6 cellular contexts compared by ENCODE assay signal in the genomic region with DNA sequence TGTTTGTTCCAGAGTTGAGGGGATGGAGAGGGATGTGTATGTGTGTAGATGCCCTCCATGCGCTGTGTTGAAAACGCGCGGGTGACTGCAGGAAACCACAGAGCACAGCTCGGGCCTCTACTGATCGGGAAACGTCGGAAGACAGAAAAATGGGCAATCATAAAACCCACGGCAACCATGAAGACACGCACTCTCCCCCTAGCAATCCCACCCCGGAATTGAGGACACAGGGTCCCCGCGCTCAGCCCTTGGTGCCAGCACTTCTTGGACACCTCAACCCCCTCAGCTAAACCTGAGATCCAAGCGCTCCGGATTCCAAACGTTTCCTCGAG. TPM values are rescaled to one million over a fixed set of nuclear protein-coding genes. Genes with fewer than 3 reads are reported as not detected.
A peak's percentile ranks its signal among the peaks of the same experiment; 100 is the strongest.
DNase-seq lines count a peak whose midpoint lies in the region; ATAC-seq and TF ChIP-seq lines count a peak whose summit lies in the region.

No MANE protein-coding gene starts in this region.

- no peaks in the 10 kb centered on the region for H3K9me3 Mint-ChIP-seq in type B pancreatic cell

- no peaks in the 10 kb centered on the region for H3K9me3 ChIP-seq in heart right ventricle

- WGBS in heart right ventricle, 2 donors = 1% methylated on average over 17 of the region's 17 CpGs

- H3K4me1 Mint-ChIP-seq in type B pancreatic cell (ENCODE audit: unreplicated experiment) = peaks cover 24% of the 10 kb centered on the region

- no peaks in the 10 kb centered on the region for H3K27me3 ChIP-seq in heart right ventricle

- H3K4me1 ChIP-seq in heart right ventricle = peaks cover 16 to 67% (median 48%) of the 10 kb centered on the region in 9 donors

- peak overlapping the region; percentile 95 for H3K27ac Mint-ChIP-seq in type B pancreatic cell

- H3K4me3 Mint-ChIP-seq in type B pancreatic cell = peak overlapping the region; percentile 100

- intact Hi-C loops in heart right ventricle (cut with DNase I) = loop anchor here in 2 of 10 donors (5.0 kb wide), 1 partner anchor 36 kb away; the partner anchor contains the start of genes BSCL2 (in 2 of the 2) and GNG3 (in 2 of the 2)

- TF ChIP-seq CTCF in heart right ventricle (IDR thresholded peaks at IDR 0.05) (no peak), type B pancreatic cell (conservative IDR thresholded peaks at IDR 0.05) (no peak)

- H3K36me3 Mint-ChIP-seq in type B pancreatic cell = peaks cover 9% of the 10 kb centered on the region

- H3K36me3 ChIP-seq in heart right ventricle = peaks cover 0 to 55% (median 2%) of the 10 kb centered on the region in 9 donors

- DNase-seq in RKO (ENCODE audit: low spot score) (peak; percentile 52), heart right ventricle (no peak), type B pancreatic cell (ENCODE audit: extremely low spot score, unreplicated experiment) (no peak), pons (ENCODE audit: low spot score) (no peak), HT-29 (ENCODE audit: low spot score) (no peak)

- peak overlapping the region; percentile 61 to 94 (median 83) for H3K4me3 ChIP-seq in heart right ventricle

- peak; percentile 17 for ATAC-seq in GM21381 (IDR thresholded peaks at IDR 0.05; ENCODE audit: unreplicated experiment)
- peak in 7 of 8 donors; percentile 20 to 52 (median 42) for ATAC-seq in heart right ventricle

- peak overlapping the region; percentile 83 to 95 (median 90) for H3K27ac ChIP-seq in heart right ventricle

- H3K27me3 Mint-ChIP-seq in type B pancreatic cell = no peaks in the 10 kb centered on the region

RNA-seq across cellular contexts. Expression of gene UQCC3, which starts 0.2 kb away (rescaled TPM):
- total RNA-seq in heart right ventricle = 1 to 10 TPM; 3.9 to 9.5 (median 5.5) TPM
- polyA plus RNA-seq in heart right ventricle = 10 to 100 TPM; 18.0 to 23.0 TPM
- total RNA-seq in type B pancreatic cell (ENCODE audit: low replicate concordance) = 11.2 and 11.7 TPM in 2 replicates
- 124 and 141 TPM in 2 replicates for total RNA-seq in HT-29 (2014; rRNA removed; shearing (Covaris generic))

RNA-seq across cellular contexts. Expression of gene LBHD1, which starts 0.8 kb away (rescaled TPM):
- 1 to 10 TPM; 1.6 to 4.9 (median 3.0) TPM for total RNA-seq in heart right ventricle
- polyA plus RNA-seq in heart right ventricle = 1 to 10 TPM; 1.6 to 6.4 TPM
- total RNA-seq in type B pancreatic cell (ENCODE audit: low replicate concordance) = 6.1 and 8.1 TPM in 2 replicates
- 11.3 and 13.3 TPM in 2 replicates for total RNA-seq in HT-29 (2014; rRNA removed; shearing (Covaris generic))

RNA-seq across cellular contexts. Expression of gene CSKMT, which starts 6.1 kb away (rescaled TPM):
- total RNA-seq in heart right ventricle (1 to 10 TPM; 2.4 to 7.7 (median 4.2) TPM), type B pancreatic cell (ENCODE audit: low replicate concordance) (17.7 and 28.0 TPM in 2 replicates)
- polyA plus RNA-seq in heart right ventricle = 10 to 100 TPM in 1 of 2 donors, 1 to 10 TPM in 1; 8.8 to 15.7 TPM
- 24.5 and 25.2 TPM in 2 replicates for total RNA-seq in HT-29 (2014; rRNA removed; shearing (Covaris generic))

RNA-seq across cellular contexts. Expression of gene C11orf98, which starts 6.2 kb away (rescaled TPM):
- 10 to 100 TPM; 25.8 to 41.5 (median 30.0) TPM for total RNA-seq in heart right ventricle
- 100 to 1,000 TPM in 1 of 2 donors, 10 to 100 TPM in 1; 75.9 to 210 TPM for polyA plus RNA-seq in heart right ventricle
- 69.1 and 69.2 TPM in 2 replicates for total RNA-seq in type B pancreatic cell (ENCODE audit: low replicate concordance)
- total RNA-seq in HT-29 (2014; rRNA removed; shearing (Covaris generic)) = 272 and 322 TPM in 2 replicates

RNA-seq across cellular contexts. Expression of gene UBXN1, which starts 7.6 kb away (rescaled TPM):
- total RNA-seq in heart right ventricle (100 to 1,000 TPM in 1 of 10 donors, 10 to 100 TPM in 9; 57.8 to 100 (median 81.2) TPM), type B pancreatic cell (ENCODE audit: low replicate concordance) (76.5 and 113 TPM in 2 replicates)
- polyA plus RNA-seq in heart right ventricle = 100 to 1,000 TPM in 1 of 2 donors, 10 to 100 TPM in 1; 83.1 to 175 TPM
- total RNA-seq in HT-29 (2014; rRNA removed; shearing (Covaris generic)) = 247 and 265 TPM in 2 replicates
